ENCODE assay signal across 4 cellular contexts in the genomic region with DNA sequence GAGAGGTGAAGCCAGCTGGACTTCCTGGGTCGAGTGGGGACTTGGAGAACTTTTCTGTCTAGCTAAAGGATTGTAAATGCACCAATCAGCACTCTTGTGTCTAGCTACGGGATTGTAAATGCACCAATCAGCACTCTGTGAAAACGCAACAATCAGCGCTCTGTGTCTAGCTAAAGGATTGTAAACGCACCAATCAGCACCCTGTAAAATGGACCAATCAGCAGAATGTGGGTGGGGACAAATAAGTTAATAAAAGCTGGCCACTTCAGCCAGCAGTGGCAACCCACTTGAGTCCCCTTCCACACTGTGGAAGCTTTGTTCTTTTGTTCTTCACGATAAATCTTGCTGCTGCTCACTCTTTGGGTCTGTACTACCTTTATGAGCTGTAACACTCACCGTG. TPM values are rescaled to one million over a fixed set of nuclear protein-coding genes. Genes with fewer than 3 reads are reported as not detected.
DNase-seq lines count a peak whose midpoint lies in the region; ATAC-seq, FAIRE-seq and TF ChIP-seq lines count a peak whose summit lies in the region.
"Not testable (repeated sequence)": the region's sequence is repeated elsewhere in the genome, so short reads cannot be mapped to it uniquely, and the experiment has no call there.

No MANE protein-coding gene starts in this region.

- H2AFZ ChIP-seq in K562 (ENCODE audit: low read depth, low read length); HepG2 (ENCODE audit: low read length): not testable (repeated sequence)

- TF ChIP-seq RAD21 in A549 (conservative IDR thresholded peaks at IDR 0.05 in 1 of 2, IDR thresholded peaks at IDR 0.05 in 1 of 2); K562 (CRISPR knock-in tag; conservative IDR thresholded peaks at IDR 0.05 in 1 of 2, IDR thresholded peaks at IDR 0.05 in 1 of 2); HepG2 (CRISPR knock-in tag; IDR thresholded peaks at IDR 0.05): not testable (repeated sequence)

- H4K20me1 ChIP-seq in K562 (replicated peaks; ENCODE audit: control insufficient read depth, insufficient read depth, low read length); HepG2 (ENCODE audit: insufficient read depth, low read length): not testable (repeated sequence)

- TF ChIP-seq POLR2A in A549 (IDR thresholded peaks at IDR 0.05; ENCODE audit: low read length); K562 (conservative IDR thresholded peaks at IDR 0.05); HepG2 (IDR thresholded peaks at IDR 0.05; ENCODE audit: insufficient read depth in 1 of 2, low read depth in 2 of 2, low read length in 2 of 2): not testable (repeated sequence)

- ATAC-seq in A549, WTC11, K562, HepG2: not testable (repeated sequence)

- intact Hi-C loops in K562 (cut with micrococcal nuclease); HepG2 (cut with micrococcal nuclease; ENCODE audit: unreplicated experiment): not testable (repeated sequence)

- H3K4me2 ChIP-seq in A549; K562 (ENCODE audit: insufficient read depth, low read length); HepG2 (ENCODE audit: low read depth, low read length): not testable (repeated sequence)

- H3K4me3 Mint-ChIP-seq in WTC11 = not testable (repeated sequence)

- WGBS in A549 (ENCODE audit: missing lambda C conversion rate) = 85% methylated on average over 7 of the region's 7 CpGs
- WGBS in K562 (ENCODE audit: insufficient coverage, low coverage, missing lambda C conversion rate) = 85% methylated on average over 7 of the region's 7 CpGs
- 86% methylated on average over 7 of the region's 7 CpGs for WGBS in HepG2 (ENCODE audit: low lambda C conversion rate)

- not testable (repeated sequence) for H3K9me1 ChIP-seq in K562 (ENCODE audit: control insufficient read depth, insufficient read depth, low read length)

- not testable (repeated sequence) for H3K27ac Mint-ChIP-seq in WTC11

- TF ChIP-seq EP300 in A549 (IDR thresholded peaks at IDR 0.05); K562 (IDR thresholded peaks at IDR 0.05; ENCODE audit: low read length); HepG2 (IDR thresholded peaks at IDR 0.05; ENCODE audit: low read depth in 2 of 2, low read length in 2 of 2); HepG2 (CRISPR knock-in tag; IDR thresholded peaks at IDR 0.05; ENCODE audit: borderline replicate concordance): not testable (repeated sequence)

- not testable (repeated sequence) for FAIRE-seq in A549 (lab: Jason Lieb, UNC); K562 (lab: Jason Lieb, UNC); HepG2 (lab: Jason Lieb, UNC)

- H3K27me3 Mint-ChIP-seq in WTC11 (ENCODE audit: low read depth) = not testable (repeated sequence)

- H3K4me3 ChIP-seq in A549; K562; HepG2 (replicated peaks in 1 of 3; ENCODE audit: insufficient read depth in 1 of 3, low read depth in 2 of 3, low read length in 3 of 3): not testable (repeated sequence)

- peaks cover 25% of the 10 kb centered on the region for H3K4me1 Mint-ChIP-seq in WTC11

- not testable (repeated sequence) for H3K9ac ChIP-seq in K562 (ENCODE audit: insufficient read depth in 1 of 2, low read depth in 2 of 2, low read length in 2 of 2); HepG2 (ENCODE audit: insufficient read depth, low read depth, low read length)

- not testable (repeated sequence) for TF ChIP-seq CTCF in A549 (IDR thresholded peaks at IDR 0.05); WTC11 (IDR thresholded peaks at IDR 0.05); K562 (IDR thresholded peaks at IDR 0.05 in 2 of 3, conservative IDR thresholded peaks at IDR 0.05 in 1 of 3; ENCODE audit: insufficient read depth in 2 of 3, low read depth in 1 of 3, low read length in 3 of 3); HepG2 (CRISPR knock-in tag; IDR thresholded peaks at IDR 0.05)

- POLR2A ChIA-PET in A549 (lab: Yijun Ruan, JAX); WTC11 (lab: Charles Lee); K562 (lab: Yijun Ruan, JAX); HepG2 (lab: Yijun Ruan, JAX): not testable (repeated sequence)

- in situ Hi-C loops in K562 (cut with MboI); HepG2 (cut with HindIII; ENCODE audit: extremely low pct_ligation_motif_present, low pct_unique_long_range_greater_than_20kb): not testable (repeated sequence)

- not testable (repeated sequence) for DNase-seq in A549 (ENCODE audit: low read depth in 1 of 2, low spot score in 1 of 2); WTC11 (ENCODE audit: low spot score); K562 (ENCODE audit: extremely low read depth in 1 of 4, low spot score in 3 of 4); HepG2 (ENCODE audit: low spot score)

- peaks cover 13% of the 10 kb centered on the region for H3K9me3 Mint-ChIP-seq in WTC11

- not testable (repeated sequence) for H3K4me1 ChIP-seq in A549; K562 (replicated peaks in 1 of 2; ENCODE audit: control insufficient read depth in 2 of 2, insufficient read depth in 2 of 2, low read length in 2 of 2)
- peaks cover 12% of the 10 kb centered on the region for H3K4me1 ChIP-seq in HepG2 (ENCODE audit: insufficient read depth, low read length)

- H3K9me3 ChIP-seq in A549; K562 (replicated peaks; ENCODE audit: control insufficient read depth, insufficient read depth, low read depth, low read length); HepG2 (ENCODE audit: low read length): not testable (repeated sequence)

- H3K36me3 Mint-ChIP-seq in WTC11 = not testable (repeated sequence)

- peaks cover 16% of the 10 kb centered on the region for H3K79me2 ChIP-seq in K562 (ENCODE audit: control insufficient read depth, insufficient read depth, low read length)
- H3K79me2 ChIP-seq in HepG2 (ENCODE audit: insufficient read depth, low read length) = peaks cover 35% of the 10 kb centered on the region

- not testable (repeated sequence) for BruUV-seq in K562 (replicated peaks; lab: Mats Ljungman, UMichigan); HepG2 (replicated peaks; lab: Mats Ljungman, UMichigan)

- not testable (repeated sequence) for H3K27me3 ChIP-seq in K562 (ENCODE audit: control insufficient read depth in 2 of 2, insufficient read depth in 2 of 2, low read length in 2 of 2); HepG2 (ENCODE audit: control insufficient read depth in 1 of 2, insufficient read depth in 2 of 2, low read length in 2 of 2)

- not testable (repeated sequence) for H3K27ac ChIP-seq in A549; K562 (ENCODE audit: extremely low read depth, low read depth, low read length); HepG2 (ENCODE audit: extremely low read length, insufficient read depth, low read length)

- not testable (repeated sequence) for H3K36me3 ChIP-seq in K562 (ENCODE audit: control insufficient read depth, insufficient read depth, low read length); HepG2 (replicated peaks in 1 of 2; ENCODE audit: control insufficient read depth in 1 of 2, insufficient read depth in 2 of 2, low read length in 2 of 2)

- CTCF ChIA-PET in A549 (lab: Yijun Ruan, JAX); WTC11 (lab: Charles Lee); K562 (lab: Yijun Ruan, JAX; ENCODE audit: low intra/inter-chr PET ratio); HepG2 (lab: Yijun Ruan, JAX; ENCODE audit: low intra/inter-chr PET ratio, low total read pairs): not testable (repeated sequence)

RNA-seq across cellular contexts. Expression of gene CDK8, which starts 58.1 kb away (rescaled TPM):
- polyA plus RNA-seq in A549 (2011; rRNA removed) (19.1 and 20.9 TPM in 2 replicates), A549 (2017; fragmentation: RNase III; extraction: RNeasy Plus Mini Kit Qiagen cat#74134 plus additional on column Dnase treatment) (9.1 to 9.9 TPM (median 9.9 TPM) in 3 replicates), K562 (2011; rRNA removed) (24.9 and 26.5 TPM in 2 replicates), K562 (2014; fragmentation: Illumina TruSeq; extraction: Trizol) (26.7 and 33.7 TPM in 2 replicates), K562 (2014; fragmentation: Nextera tagmentation; extraction: Ambion mirVana) (10 to 100 TPM; 11.3 to 14.7 TPM), K562 (2014; rRNA removed) (16.9 and 20.3 TPM in 2 replicates), HepG2 (2011; rRNA removed) (13.7 and 15.8 TPM in 2 replicates)
- polyA plus RNA-seq in A549 (2012; cell fraction: cytosol; rRNA removed) = 8.1 and 8.9 TPM in 2 replicates
- 9.2 and 12.4 TPM in 2 replicates for polyA plus RNA-seq in A549 (2012; cell fraction: nucleus; rRNA removed)
- 18.8 and 25.1 TPM in 2 replicates for polyA minus RNA-seq in A549 (2011; rRNA and poly(A)+ RNA removed)
- total RNA-seq in WTC11 (2021) (21.0 to 21.4 TPM (median 21.4 TPM) in 3 replicates), K562 (2014; rRNA removed) (14.4 and 16.0 TPM in 2 replicates), K562 (2014; rRNA removed; fragmentation: Illumina TruSeq; extraction: Trizol) (20.3 and 21.2 TPM in 2 replicates), K562 (2015; rRNA removed; fragmentation: Illumina TruSeq; extraction: Trizol) (20.3 and 20.9 TPM in 2 replicates), K562 (2021) (21.6 and 24.2 TPM in 2 replicates), HepG2 (2016; rRNA removed; fragmentation: Illumina TruSeq; extraction: Trizol) (16.4 and 21.3 TPM in 2 replicates)
- total RNA-seq in K562 (2011; cell fraction: chromatin; rRNA removed; ENCODE audit: low replicate concordance) = 5.1 and 10.8 TPM in 2 replicates
- 5.0 and 5.3 TPM in 2 replicates for total RNA-seq in K562 (2011; cell fraction: nucleolus; rRNA removed)
- total RNA-seq in K562 (2011; cell fraction: nucleoplasm; rRNA removed) = 7.4 and 13.5 TPM in 2 replicates
- polyA plus RNA-seq in K562 (2011; cell fraction: cytosol; rRNA removed) = 14.9 and 23.2 TPM in 2 replicates
- 14.6 and 20.1 TPM in 2 replicates for polyA plus RNA-seq in K562 (2011; cell fraction: nucleus; rRNA removed)
- 20.8 and 25.5 TPM in 2 replicates for polyA plus RNA-seq in K562 (2012)
- 37.0 and 43.2 TPM in 2 replicates for polyA minus RNA-seq in K562 (2011; rRNA and poly(A)+ RNA removed)
- polyA minus RNA-seq in K562 (2011; cell fraction: cytosol; rRNA and poly(A)+ RNA removed) = 13.2 and 14.0 TPM in 2 replicates
- 6.9 and 9.2 TPM in 2 replicates for polyA minus RNA-seq in K562 (2011; cell fraction: nucleus; rRNA and poly(A)+ RNA removed)
- total RNA-seq in HepG2 (2016; cell fraction: cytosol; rRNA removed; fragmentation: Illumina TruSeq; extraction: Trizol; ENCODE audit: low read depth) = 9.4 and 10.8 TPM in 2 replicates
- total RNA-seq in HepG2 (2016; cell fraction: insoluble cytoplasmic fraction; rRNA removed; fragmentation: Illumina TruSeq; extraction: Trizol) = 16.5 and 18.1 TPM in 2 replicates
- total RNA-seq in HepG2 (2016; cell fraction: membrane; rRNA removed; fragmentation: Illumina TruSeq; extraction: Trizol) = 14.5 and 14.6 TPM in 2 replicates
- 13.3 and 15.7 TPM in 2 replicates for total RNA-seq in HepG2 (2016; cell fraction: nucleus; rRNA removed; fragmentation: Illumina TruSeq; extraction: Trizol)
- 8.6 and 11.8 TPM in 2 replicates for polyA plus RNA-seq in HepG2 (2011; cell fraction: cytosol; rRNA removed)
- 14.0 TPM in 2 replicates for polyA plus RNA-seq in HepG2 (2011; cell fraction: nucleus; rRNA removed)
- polyA plus RNA-seq in HepG2 (2012) = 11.1 and 13.6 TPM in 2 replicates
- polyA plus RNA-seq in HepG2 (2016; cell fraction: cytosol; fragmentation: Illumina TruSeq; extraction: Trizol; ENCODE audit: low read depth) = 1.7 and 1.8 TPM in 2 replicates
- 17.6 and 18.5 TPM in 2 replicates for polyA plus RNA-seq in HepG2 (2016; cell fraction: insoluble cytoplasmic fraction; fragmentation: Illumina TruSeq; extraction: Trizol; ENCODE audit: low read depth)
- polyA plus RNA-seq in HepG2 (2016; cell fraction: membrane; fragmentation: Illumina TruSeq; extraction: Trizol; ENCODE audit: low read depth) = 6.1 and 6.3 TPM in 2 replicates
- 23.1 and 24.6 TPM in 2 replicates for polyA plus RNA-seq in HepG2 (2016; cell fraction: nucleus; fragmentation: Illumina TruSeq; extraction: Trizol; ENCODE audit: insufficient read depth, low read depth)
- polyA minus RNA-seq in HepG2 (2011; rRNA and poly(A)+ RNA removed; ENCODE audit: low replicate concordance) = 21.3 and 22.8 TPM in 2 replicates
- 11.7 and 12.0 TPM in 2 replicates for polyA minus RNA-seq in HepG2 (2011; cell fraction: cytosol; rRNA and poly(A)+ RNA removed)
- polyA minus RNA-seq in HepG2 (2011; cell fraction: nucleus; rRNA and poly(A)+ RNA removed) = 14.9 and 15.5 TPM in 2 replicates
